Comparison of ENCODE assay signal across 8 cellular contexts in genomic region chr3:184155644-184156521, GRCh38. TPM values are rescaled to one million over a fixed set of nuclear protein-coding genes. Genes with fewer than 3 reads are reported as not detected.
A peak's percentile ranks its signal among the peaks of the same experiment; 100 is the strongest.
DNase-seq lines count a peak whose midpoint lies in the region; ATAC-seq and TF ChIP-seq lines count a peak whose summit lies in the region.

No MANE protein-coding gene starts in this region.

- no peaks in the 10 kb centered on the region for H3K36me3 ChIP-seq in KOPT-K1 (ENCODE audit: insufficient read depth, low read length)
- H3K36me3 ChIP-seq in endodermal cell (ENCODE audit: control insufficient read depth, insufficient read depth, low read length): peaks cover 3% of the 10 kb centered on the region
- H3K36me3 ChIP-seq in mucosa of descending colon (ENCODE audit: low read depth): no peaks in the 10 kb centered on the region
- H3K36me3 ChIP-seq in suprapubic skin: no peaks in the 10 kb centered on the region

- H3K4me1 ChIP-seq in endodermal cell (ENCODE audit: control insufficient read depth, insufficient read depth, low read length) (no peaks in the 10 kb centered on the region), mucosa of descending colon (ENCODE audit: low read depth) (peaks cover 17% of the 10 kb centered on the region), suprapubic skin (peaks cover 54% of the 10 kb centered on the region)

- ATAC-seq in GM21576 (IDR thresholded peaks at IDR 0.05; ENCODE audit: unreplicated experiment) (peak; percentile 22), mucosa of descending colon (peak; percentile 42)

- H3K36me3 Mint-ChIP-seq in endodermal cell (ENCODE audit: low read depth): peaks cover 2% of the 10 kb centered on the region

- no peaks in the 10 kb centered on the region for H3K27me3 Mint-ChIP-seq in endodermal cell (ENCODE audit: insufficient read depth)

- H3K27me3 ChIP-seq in endodermal cell (ENCODE audit: control insufficient read depth, insufficient read depth, low read length, poor library complexity, severe bottlenecking): no peaks in the 10 kb centered on the region
- H3K27me3 ChIP-seq in suprapubic skin: no peaks in the 10 kb centered on the region

- H3K27ac Mint-ChIP-seq in endodermal cell: peak overlapping the region; percentile 95

- H3K9me3 ChIP-seq in KOPT-K1 (ENCODE audit: insufficient read depth, low read length, poor library complexity, severe bottlenecking) (no peaks in the 10 kb centered on the region), endodermal cell (ENCODE audit: control insufficient read depth, low read length) (no peaks in the 10 kb centered on the region), mucosa of descending colon (no peaks in the 10 kb centered on the region), suprapubic skin (no peaks in the 10 kb centered on the region)

- 0% methylated on average over 31 to 47 of the region's 47 CpGs for WGBS in endodermal cell (ENCODE audit: insufficient coverage in 1 of 2, insufficient read length in 1 of 2), 2 experiments
- 0% methylated on average over 18 of the region's 47 CpGs for WGBS in suprapubic skin

- peak overlapping the region; percentile 75 for H3K9ac ChIP-seq in endodermal cell (ENCODE audit: extremely low read depth, low read length, poor library complexity, severe bottlenecking)

- intact Hi-C loops in mucosa of descending colon (cut with DNase I, micrococcal nuclease): no loop called here

- no peaks in the 10 kb centered on the region for H3K9me3 Mint-ChIP-seq in endodermal cell

- TF ChIP-seq POLR2A in suprapubic skin (IDR thresholded peaks at IDR 0.05): no peak

- H3K4me1 Mint-ChIP-seq in endodermal cell: peaks cover 11% of the 10 kb centered on the region

- no peak for TF ChIP-seq EP300 in suprapubic skin (IDR thresholded peaks at IDR 0.05)

- DNase-seq in EL: peak; percentile 42
- peak; percentile 59 to 65 for DNase-seq in activated CD4-positive, alpha-beta T cell treated with anti-CD3 and anti-CD28 coated beads, Interleukin-2, amount 50 U/mL, for 48 hours
- peak; percentile 82 for DNase-seq in endodermal cell
- DNase-seq in mucosa of descending colon: peak; percentile 44 to 73 (median 49)
- DNase-seq in suprapubic skin (ENCODE audit: low spot score in 2 of 2): no peak
- no peak for DNase-seq in NCI-H2196 treated with DMSO at 0.1 percent for 48 hours (lab: John Stamatoyannopoulos, UW; ENCODE audit: unreplicated experiment)

- TF ChIP-seq CTCF in endodermal cell (conservative IDR thresholded peaks at IDR 0.05) (no peak), mucosa of descending colon (IDR thresholded peaks at IDR 0.05) (no peak), suprapubic skin (IDR thresholded peaks at IDR 0.05) (no peak)

- H3K4me3 ChIP-seq in endodermal cell (ENCODE audit: low read length) (peak overlapping the region; percentile 91), mucosa of descending colon (peak overlapping the region; percentile 63), suprapubic skin (peak overlapping the region; percentile 91)

- peak overlapping the region; percentile 97 for H3K4me3 Mint-ChIP-seq in endodermal cell

- H3K27ac ChIP-seq in KOPT-K1 (ENCODE audit: low read depth, low read length, poor library complexity, severe bottlenecking): peak overlapping the region; percentile 66
- peak overlapping the region; percentile 87 for H3K27ac ChIP-seq in endodermal cell (ENCODE audit: low read depth, low read length)
- H3K27ac ChIP-seq in suprapubic skin: peak overlapping the region; percentile 84

RNA-seq across cellular contexts. Expression of gene DVL3, which starts 0.7 kb away (rescaled TPM):
- 10 to 100 TPM; 90.5 to 95.1 TPM for total RNA-seq in endodermal cell
- 84.3 TPM for polyA plus RNA-seq in endodermal cell (2013, experiment 1 of 2)
- 76.5 TPM for polyA plus RNA-seq in endodermal cell (2013, experiment 2 of 2)
- total RNA-seq in mucosa of descending colon: 100 to 1,000 TPM in 1 of 3 donors, 10 to 100 TPM in 2; 63.3 to 104 (median 69.1) TPM
- 10 to 100 TPM; 53.6 to 72.7 (median 56.1) TPM for total RNA-seq in suprapubic skin

RNA-seq across cellular contexts. Expression of gene AP2M1, which starts 18.8 kb away (rescaled TPM):
- 100 to 1,000 TPM; 412 to 450 TPM for total RNA-seq in endodermal cell
- 350 TPM for polyA plus RNA-seq in endodermal cell (2013, experiment 1 of 2)
- 319 TPM for polyA plus RNA-seq in endodermal cell (2013, experiment 2 of 2)
- total RNA-seq in mucosa of descending colon: 100 to 1,000 TPM; 215 to 297 (median 227) TPM
- total RNA-seq in suprapubic skin: 100 to 1,000 TPM; 112 to 137 (median 121) TPM

RNA-seq across cellular contexts. Expression of gene EIF2B5, which starts 20.7 kb away (rescaled TPM):
- total RNA-seq in endodermal cell (10 to 100 TPM; 33.4 to 37.5 TPM), mucosa of descending colon (10 to 100 TPM; 41.4 to 48.6 (median 47.0) TPM), suprapubic skin (10 to 100 TPM; 34.6 to 70.9 (median 46.2) TPM)
- polyA plus RNA-seq in endodermal cell (2013, experiment 1 of 2): 43.1 TPM
- 32.9 TPM for polyA plus RNA-seq in endodermal cell (2013, experiment 2 of 2)

RNA-seq across cellular contexts. Expression of gene ABCF3, which starts 30.1 kb away (rescaled TPM):
- total RNA-seq in endodermal cell (10 to 100 TPM; 57.6 to 57.8 TPM), mucosa of descending colon (10 to 100 TPM; 60.7 to 79.7 (median 72.3) TPM), suprapubic skin (100 to 1,000 TPM in 1 of 4 donors, 10 to 100 TPM in 3; 44.8 to 121 (median 71.1) TPM)
- polyA plus RNA-seq in endodermal cell (2013, experiment 1 of 2): 42.9 TPM
- 32.9 TPM for polyA plus RNA-seq in endodermal cell (2013, experiment 2 of 2)

RNA-seq across cellular contexts. Expression of gene HTR3E, which starts 59.0 kb away (rescaled TPM):
- not detected for total RNA-seq in endodermal cell
- not detected for polyA plus RNA-seq in endodermal cell (2013, experiment 1 of 2)
- not detected for polyA plus RNA-seq in endodermal cell (2013, experiment 2 of 2)
- under 1 TPM; 0.16 to 0.70 (median 0.35) TPM for total RNA-seq in mucosa of descending colon
- total RNA-seq in suprapubic skin: 1 to 10 TPM in 1 of 4 donors, not detected in 3; 1.1 TPM

Comparison
In these comparisons a context has a peak if more than half of its experiments do, and no peak if none do; other contexts are left out.
1. DNase-seq: peak in EL (single experiment), activated CD4-positive, alpha-beta T cell treated with anti-CD3 and anti-CD28 coated beads, Interleukin-2, amount 50 U/mL, for 48 hours (2 of 2), endodermal cell (single experiment) and mucosa of descending colon (3 of 3); none in suprapubic skin (0 of 2) and NCI-H2196 treated with DMSO at 0.1 percent for 48 hours (single experiment).
2. Peak in every context shown above with its lines, with median percentiles within 50 percentile points of each other: H3K27ac ChIP-seq and H3K4me3 ChIP-seq.